Comparison of ENCODE assay signal across 9 cellular contexts in genomic region chr2:167294775-167295140, GRCh38. TPM values are rescaled to one million over a fixed set of nuclear protein-coding genes. Genes with fewer than 3 reads are reported as not detected.
A peak's percentile ranks its signal among the peaks of the same experiment; 100 is the strongest.
DNase-seq lines count a peak whose midpoint lies in the region; ATAC-seq and TF ChIP-seq lines count a peak whose summit lies in the region.
"Had no signal": no experiment of that assay in that cellular context is flagged by ENCODE, and none has a peak within 500 bp of the region (broad histone marks: within the 10 kb centered on the region; RNA-seq: fewer than 3 reads in every experiment).

No MANE protein-coding gene starts in this region.

- POLR2A ChIA-PET in naive thymus-derived CD8-positive, alpha-beta T cell (lab: Charles Lee) = no interaction called here

- peak overlapping the region; percentile 30 to 69 (median 56) for H3K4me3 Mint-ChIP-seq in IgD-negative memory B cell
- H3K4me3 Mint-ChIP-seq in naive thymus-derived CD8-positive, alpha-beta T cell = peak overlapping the region; percentile 52 to 85 (median 78)

- H3K27ac ChIP-seq in coronary artery (no peak overlapping the region), WERI-Rb-1 (no peak overlapping the region)

- peaks cover 26% of the 10 kb centered on the region for H3K27me3 Mint-ChIP-seq in IgD-negative memory B cell
- peaks cover 22 to 47% (median 37%) of the 10 kb centered on the region in 5 donors for H3K27me3 Mint-ChIP-seq in naive thymus-derived CD8-positive, alpha-beta T cell

- peak; percentile 11 for DNase-seq in AG08396 (ENCODE audit: low spot score)
- no peak for DNase-seq in coronary artery (ENCODE audit: low spot score)
- no peak for DNase-seq in naive thymus-derived CD8-positive, alpha-beta T cell
- no peak for DNase-seq in WERI-Rb-1
- DNase-seq: activated CD4-positive, alpha-beta T cell treated with anti-CD3 and anti-CD28 coated beads for 1 hour had no signal

- peaks cover 7 to 12% (median 10%) of the 10 kb centered on the region in 3 donors for H3K4me1 Mint-ChIP-seq in IgD-negative memory B cell
- H3K4me1 Mint-ChIP-seq in naive thymus-derived CD8-positive, alpha-beta T cell = peaks cover 12 to 25% (median 17%) of the 10 kb centered on the region in 4 donors

- TF ChIP-seq CTCF in coronary artery (IDR thresholded peaks at IDR 0.05) = no peak
- no peak for TF ChIP-seq CTCF in WERI-Rb-1 (IDR thresholded peaks at IDR 0.05; ENCODE audit: low read depth, low read length)

- H3K9me3 ChIP-seq in WERI-Rb-1 (ENCODE audit: severe bottlenecking) = no peaks in the 10 kb centered on the region

- H3K36me3 Mint-ChIP-seq in IgD-negative memory B cell = peaks cover 3% of the 10 kb centered on the region
- peaks cover 0 to 6% (median 0%) of the 10 kb centered on the region in 3 donors for H3K36me3 Mint-ChIP-seq in naive thymus-derived CD8-positive, alpha-beta T cell

- H3K27me3 ChIP-seq in WERI-Rb-1 (ENCODE audit: insufficient read depth, low read depth, severe bottlenecking) = peaks cover 14% of the 10 kb centered on the region

- H3K4me3 ChIP-seq in coronary artery = peak overlapping the region; percentile 73
- no peak overlapping the region for H3K4me3 ChIP-seq in WERI-Rb-1 (ENCODE audit: low read depth, low read length)

- no peak overlapping the region for H3K27ac Mint-ChIP-seq in IgD-negative memory B cell
- H3K27ac Mint-ChIP-seq in naive thymus-derived CD8-positive, alpha-beta T cell = peak overlapping the region in 1 of 10 donors; percentile 77

- ATAC-seq in naive thymus-derived CD8-positive, alpha-beta T cell = no peak
- ATAC-seq in HG03521 (IDR thresholded peaks at IDR 0.05; ENCODE audit: unreplicated experiment) (no peak), HG02938 (IDR thresholded peaks at IDR 0.05; ENCODE audit: unreplicated experiment) (no peak), GM21529 (IDR thresholded peaks at IDR 0.05; ENCODE audit: unreplicated experiment) (no peak)

- peaks cover 0 to 1% (median 0%) of the 10 kb centered on the region in 3 donors for H3K9me3 Mint-ChIP-seq in IgD-negative memory B cell
- peaks cover 0 to 4% (median 0%) of the 10 kb centered on the region in 9 donors for H3K9me3 Mint-ChIP-seq in naive thymus-derived CD8-positive, alpha-beta T cell

- H3K36me3 ChIP-seq in WERI-Rb-1 = no peaks in the 10 kb centered on the region

RNA-seq across cellular contexts. Expression of gene B3GALT1, which starts 2.0 kb away (rescaled TPM):
- polyA plus RNA-seq in IgD-negative memory B cell = not detected
- under 1 TPM; 0.08 to 0.13 TPM for total RNA-seq in naive thymus-derived CD8-positive, alpha-beta T cell
- polyA plus RNA-seq in naive thymus-derived CD8-positive, alpha-beta T cell = not detected
